ENCODE assay signal across 8 cellular contexts in the genomic region with DNA sequence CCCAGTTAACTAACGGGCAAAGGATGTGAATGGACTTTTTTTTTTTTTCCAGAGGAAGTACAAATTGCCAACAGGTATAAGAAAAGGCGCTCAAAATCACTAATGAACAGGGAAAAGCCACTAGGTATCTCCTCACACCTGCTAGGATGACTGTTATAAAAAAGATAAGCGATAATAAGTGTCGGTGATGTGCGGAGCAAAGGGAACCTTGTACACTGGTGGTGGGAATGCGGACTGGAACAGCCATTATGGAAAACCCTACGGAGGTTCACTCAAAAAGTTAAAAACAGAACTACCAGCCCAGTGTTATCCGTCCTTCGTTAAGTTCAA. TPM values are rescaled to one million over a fixed set of nuclear protein-coding genes. Genes with fewer than 3 reads are reported as not detected.
A peak's percentile ranks its signal among the peaks of the same experiment; 100 is the strongest.
DNase-seq lines count a peak whose midpoint lies in the region; ATAC-seq, FAIRE-seq and TF ChIP-seq lines count a peak whose summit lies in the region.
"Had no signal": no experiment of that assay in that cellular context is flagged by ENCODE, and none has a peak within 500 bp of the region (broad histone marks: within the 10 kb centered on the region; RNA-seq: fewer than 3 reads in every experiment).

No MANE protein-coding gene starts in this region.

- CTCF ChIA-PET in K562 (lab: Yijun Ruan, JAX; ENCODE audit: low intra/inter-chr PET ratio), result interaction anchor here (0.5 to 0.8 kb wide), 3 partner anchors 215 to 615 kb away, joined by 3 to 5 read pairs (median 3); no protein-coding TSS in a partner anchor

- H3K9me1 ChIP-seq in K562 (ENCODE audit: control insufficient read depth, insufficient read depth, low read length), result no peaks in the 10 kb centered on the region

- TF ChIP-seq RAD21 in K562 (CRISPR knock-in tag; conservative IDR thresholded peaks at IDR 0.05 in 1 of 2, IDR thresholded peaks at IDR 0.05 in 1 of 2), result no peak

- H3K4me1 ChIP-seq in K562 (replicated peaks in 1 of 2; ENCODE audit: control insufficient read depth in 2 of 2, insufficient read depth in 2 of 2, low read length in 2 of 2) (peaks cover 0 to 16% of the 10 kb centered on the region in 2 experiments; a peak in 4 of 5 replicates), kidney (ENCODE audit: control insufficient read depth in 1 of 2, insufficient read depth in 1 of 2, low read depth in 1 of 2, low read length in 2 of 2) (peaks cover 6 to 7% of the 10 kb centered on the region in 2 donors), smooth muscle cell (ENCODE audit: low read depth) (peaks cover 12% of the 10 kb centered on the region)

- no peak for TF ChIP-seq CTCF in LNCaP clone FGC (IDR thresholded peaks at IDR 0.05; ENCODE audit: control insufficient read depth, extremely low read depth, insufficient read depth)
- TF ChIP-seq CTCF in K562 (IDR thresholded peaks at IDR 0.05 in 2 of 3, conservative IDR thresholded peaks at IDR 0.05 in 1 of 3; ENCODE audit: insufficient read depth in 2 of 3, low read depth in 1 of 3, low read length in 3 of 3), result no peak
- no peak for TF ChIP-seq CTCF in kidney (IDR thresholded peaks at IDR 0.05; ENCODE audit: borderline replicate concordance, extremely low read depth, insufficient read depth)
- TF ChIP-seq CTCF in smooth muscle cell (IDR thresholded peaks at IDR 0.05; ENCODE audit: borderline replicate concordance, insufficient read depth, poor library complexity, severe bottlenecking), result no peak

- H3K27me3 ChIP-seq in K562 (ENCODE audit: control insufficient read depth in 2 of 2, insufficient read depth in 2 of 2, low read length in 2 of 2) (no peaks in the 10 kb centered on the region), smooth muscle cell (ENCODE audit: low read depth) (no peaks in the 10 kb centered on the region)

- in situ Hi-C loops in K562 (cut with MboI), result no loop called here

- TF ChIP-seq POLR2A in K562 (conservative IDR thresholded peaks at IDR 0.05), result no peak

- intact Hi-C loops in K562 (cut with micrococcal nuclease), result loop anchor here (1.0 to 10.0 kb wide), 3 partner anchors 114 to 232 kb away; no protein-coding TSS in a partner anchor
- intact Hi-C loops in kidney (cut with DNase I), result no loop called here

- peak overlapping the region; percentile 72 to 93; a peak in 3 of 4 replicates for H3K9ac ChIP-seq in K562 (ENCODE audit: insufficient read depth in 1 of 2, low read depth in 2 of 2, low read length in 2 of 2)
- H3K9ac ChIP-seq in kidney (ENCODE audit: low read length in 2 of 2), result peak overlapping the region in 1 of 2 donors; percentile 78
- peak overlapping the region; percentile 91 for H3K9ac ChIP-seq in smooth muscle cell (ENCODE audit: low read depth)

- no peaks in the 10 kb centered on the region for H3F3A ChIP-seq in smooth muscle cell (ENCODE audit: low read depth)

- whole genome bisulfite sequencing in K562 (ENCODE audit: insufficient coverage, low coverage, missing lambda C conversion rate), result 91% methylated on average over 9 of the region's 9 CpGs
- WGBS in smooth muscle cell (ENCODE audit: low lambda C conversion rate), result 74% methylated on average over 9 of the region's 9 CpGs

- H3K4me3 ChIP-seq in LNCaP clone FGC (ENCODE audit: low read depth, low read length), result peak overlapping the region; percentile 46
- peak overlapping the region; percentile 47 for H3K4me3 ChIP-seq in K562
- peak overlapping the region; percentile 31 to 64 for H3K4me3 ChIP-seq in kidney (ENCODE audit: low read length in 2 of 2)
- peak overlapping the region; percentile 95 for H3K4me3 ChIP-seq in smooth muscle cell

- no peak for DNase-seq in LNCaP clone FGC (ENCODE audit: low read depth)
- DNase-seq in K562 (ENCODE audit: extremely low read depth in 1 of 4, low spot score in 3 of 4), result no peak
- DNase-seq in kidney, result no peak
- DNase-seq in smooth muscle cell (lab: John Stamatoyannopoulos, UW; ENCODE audit: unreplicated experiment), result no peak
- no peak for DNase-seq in stimulated activated naive CD4-positive, alpha-beta T cell treated with Interleukin-2 at 50 U/mL for 16 hours (lab: John Stamatoyannopoulos, UW)
- no peak for DNase-seq in stimulated activated CD4-positive, alpha-beta T cell treated with anti-CD3 and anti-CD28 coated beads, Interleukin-1b, Interleukin-23, amount 100 ng/mL, for 48 hours

- H4K20me1 ChIP-seq in K562 (replicated peaks; ENCODE audit: control insufficient read depth, insufficient read depth, low read length) (no peaks in the 10 kb centered on the region), smooth muscle cell (ENCODE audit: low read depth) (peaks cover 11% of the 10 kb centered on the region)

- TF ChIP-seq EP300 in K562 (IDR thresholded peaks at IDR 0.05; ENCODE audit: low read length), result no peak

- ATAC-seq in K562 (no peak), HG03571 (IDR thresholded peaks at IDR 0.05; ENCODE audit: unreplicated experiment) (no peak)

- H3K9me3 ChIP-seq in K562 (replicated peaks; ENCODE audit: control insufficient read depth, insufficient read depth, low read depth, low read length) (no peaks in the 10 kb centered on the region), kidney (ENCODE audit: control insufficient read depth in 1 of 2, low read length in 2 of 2) (no peaks in the 10 kb centered on the region), smooth muscle cell (replicated peaks; ENCODE audit: low read depth) (no peaks in the 10 kb centered on the region)

- H3K27ac ChIP-seq in K562 (ENCODE audit: extremely low read depth, low read depth, low read length) (peak overlapping the region; percentile 58; the same call in 1 of the 3 replicates), kidney (ENCODE audit: low read depth in 2 of 2, low read length in 2 of 2) (peak overlapping the region; percentile 84 to 91), smooth muscle cell (ENCODE audit: low read depth) (peak overlapping the region; percentile 96)

- peak overlapping the region; percentile 74 for H3K4me2 ChIP-seq in K562 (ENCODE audit: insufficient read depth, low read length)
- peak overlapping the region; percentile 88 for H3K4me2 ChIP-seq in smooth muscle cell

- H3K79me2 ChIP-seq in K562 (ENCODE audit: control insufficient read depth, insufficient read depth, low read length) (no peaks in the 10 kb centered on the region), smooth muscle cell (ENCODE audit: low read depth) (peaks cover 30% of the 10 kb centered on the region)

- no peak for FAIRE-seq in K562 (lab: Jason Lieb, UNC)
- no peak for FAIRE-seq in kidney (lab: Jason Lieb, UNC)

- POLR2A ChIA-PET in K562 (lab: Yijun Ruan, JAX), result no interaction called here

- TSS peak; percentile 84 for BruUV-seq in K562 (replicated peaks; lab: Mats Ljungman, UMichigan)

- H2AFZ ChIP-seq in K562 (ENCODE audit: low read depth, low read length) (peak overlapping the region; percentile 94), smooth muscle cell (ENCODE audit: low read depth) (peak overlapping the region; percentile 78)

- H3K36me3 ChIP-seq in K562 (ENCODE audit: control insufficient read depth, insufficient read depth, low read length) (no peaks in the 10 kb centered on the region), kidney (ENCODE audit: control insufficient read depth in 1 of 2, insufficient read depth in 2 of 2, low read length in 2 of 2) (no peaks in the 10 kb centered on the region), smooth muscle cell (ENCODE audit: low read depth) (no peaks in the 10 kb centered on the region)

TF ChIP-seq in K562, 482 proteins besides CTCF, POLR2A, EP300 and RAD21 (continues in another document):
- TF ChIP-seq RBFOX2 (IDR thresholded peaks at IDR 0.05; ENCODE audit: low read depth, low read length) (no peak), HNRNPH1 (optimal IDR thresholded peaks at IDR 0.05; ENCODE audit: low read depth, low read length) (no peak), ARNT (IDR thresholded peaks at IDR 0.05) (0 out of 4 replicates have a peak, but pooled peaks of 1 of the 2 experiments have one; percentile 38)

RNA-seq across cellular contexts. Expression of a gene that starts 0.8 kb away (rescaled TPM):
- total RNA-seq in K562 (2011; cell fraction: chromatin; rRNA removed; ENCODE audit: low replicate concordance), result 1.4 and 1.6 TPM in 2 replicates
- total RNA-seq in K562 (2011; cell fraction: nucleolus; rRNA removed), result 2.0 and 2.3 TPM in 2 replicates
- 2.1 and 2.3 TPM in 2 replicates for total RNA-seq in K562 (2011; cell fraction: nucleoplasm; rRNA removed)
- total RNA-seq in K562 (2014; rRNA removed) (11.6 and 16.5 TPM in 2 replicates), K562 (2014; rRNA removed; fragmentation: Illumina TruSeq; extraction: Trizol) (12.2 and 13.8 TPM in 2 replicates), K562 (2015; rRNA removed; fragmentation: Illumina TruSeq; extraction: Trizol) (15.7 and 16.6 TPM in 2 replicates), K562 (2021) (10.5 TPM in 2 replicates), kidney (19.9 TPM), smooth muscle cell (154 and 161 TPM in 2 replicates)
- polyA plus RNA-seq in K562 (2011; rRNA removed) (11.7 and 27.9 TPM in 2 replicates), K562 (2014; fragmentation: Illumina TruSeq; extraction: Trizol) (7.9 and 8.4 TPM in 2 replicates), K562 (2014; fragmentation: Nextera tagmentation; extraction: Ambion mirVana) (1 to 10 TPM; 2.5 to 3.8 TPM), K562 (2014; rRNA removed) (8.6 and 11.0 TPM in 2 replicates), kidney (ENCODE audit: insufficient read depth, low read depth, low replicate concordance) (39.1 TPM), smooth muscle cell (226 and 316 TPM in 2 replicates)
- 7.0 and 16.8 TPM in 2 replicates for polyA plus RNA-seq in K562 (2011; cell fraction: cytosol; rRNA removed)
- polyA plus RNA-seq in K562 (2011; cell fraction: nucleus; rRNA removed), result 2.4 and 11.5 TPM in 2 replicates
- 16.4 and 39.5 TPM in 2 replicates for polyA plus RNA-seq in K562 (2012)
- 4.1 and 11.6 TPM in 2 replicates for polyA minus RNA-seq in K562 (2011; rRNA and poly(A)+ RNA removed)
- polyA minus RNA-seq in K562 (2011; cell fraction: cytosol; rRNA and poly(A)+ RNA removed), result 1.8 and 4.1 TPM in 2 replicates
- 1.6 and 4.9 TPM in 2 replicates for polyA minus RNA-seq in K562 (2011; cell fraction: nucleus; rRNA and poly(A)+ RNA removed)

RNA-seq across cellular contexts. Expression of a gene that starts 55.9 kb away (rescaled TPM):
- total RNA-seq in K562 (2011; cell fraction: chromatin; rRNA removed; ENCODE audit: low replicate concordance), result not detected in 2 replicates
- total RNA-seq in K562 (2011; cell fraction: nucleolus; rRNA removed), result not detected in 2 replicates
- not detected in 2 replicates for total RNA-seq in K562 (2011; cell fraction: nucleoplasm; rRNA removed)
- total RNA-seq in K562 (2014; rRNA removed) (not detected in 2 replicates), K562 (2014; rRNA removed; fragmentation: Illumina TruSeq; extraction: Trizol) (not detected in 2 replicates), K562 (2015; rRNA removed; fragmentation: Illumina TruSeq; extraction: Trizol) (not detected in 2 replicates), K562 (2021) (not detected in 2 replicates), kidney (not detected), smooth muscle cell (1.1 and 1.5 TPM in 2 replicates)
- polyA plus RNA-seq in K562 (2011; rRNA removed) (not detected in 2 replicates), K562 (2014; fragmentation: Illumina TruSeq; extraction: Trizol) (not detected in 2 replicates), K562 (2014; fragmentation: Nextera tagmentation; extraction: Ambion mirVana) (not detected), K562 (2014; rRNA removed) (not detected in 2 replicates), kidney (ENCODE audit: insufficient read depth, low read depth, low replicate concordance) (not detected), smooth muscle cell (1.6 and 3.1 TPM in 2 replicates)
- polyA plus RNA-seq in K562 (2011; cell fraction: cytosol; rRNA removed), result not detected in 2 replicates
- polyA plus RNA-seq in K562 (2011; cell fraction: nucleus; rRNA removed), result not detected in 2 replicates
- polyA plus RNA-seq in K562 (2012), result 0.06 TPM in 1 of 2 replicates, not detected in the other
- polyA minus RNA-seq in K562 (2011; rRNA and poly(A)+ RNA removed), result not detected in 2 replicates
- polyA minus RNA-seq in K562 (2011; cell fraction: cytosol; rRNA and poly(A)+ RNA removed), result not detected in 2 replicates
- not detected in 2 replicates for polyA minus RNA-seq in K562 (2011; cell fraction: nucleus; rRNA and poly(A)+ RNA removed)
- total RNA-seq: HT1080 had no signal
